Comparison of ENCODE assay signal across 9 cellular contexts in genomic region chr1:7117599-7118281, GRCh38.
DNase-seq lines count a peak whose midpoint lies in the region; ATAC-seq, FAIRE-seq and TF ChIP-seq lines count a peak whose summit lies in the region.
"Had no signal": no experiment of that assay in that cellular context is flagged by ENCODE, and none has a peak within 500 bp of the region (broad histone marks: within the 10 kb centered on the region; RNA-seq: fewer than 3 reads in every experiment).

No MANE protein-coding gene starts in this region.

- H4K20me1 ChIP-seq in K562 (replicated peaks; ENCODE audit: control insufficient read depth, insufficient read depth, low read length): no peaks in the 10 kb centered on the region; the same call in none of the 2 replicates

- peaks cover 2 to 36% of the 10 kb centered on the region in 2 experiments; a peak in 4 of 5 replicates for H3K27me3 ChIP-seq in K562 (ENCODE audit: control insufficient read depth in 2 of 2, insufficient read depth in 2 of 2, low read length in 2 of 2)
- H3K27me3 ChIP-seq in liver (ENCODE audit: control insufficient read depth in 4 of 4, insufficient read depth in 4 of 4, low read length in 3 of 4): no peaks in the 10 kb centered on the region
- peaks cover 0 to 6% (median 0%) of the 10 kb centered on the region in 7 donors for H3K27me3 ChIP-seq in spleen (replicated peaks in 1 of 7)

- H3K9me3 ChIP-seq in K562 (replicated peaks; ENCODE audit: control insufficient read depth, insufficient read depth, low read depth, low read length): no peaks in the 10 kb centered on the region; the same call in 1 of the 2 replicates
- H3K9me3 ChIP-seq in liver (ENCODE audit: control insufficient read depth in 4 of 4, low read length in 3 of 4): no peaks in the 10 kb centered on the region
- H3K9me3 ChIP-seq in spleen: peaks cover 0 to 12% (median 0%) of the 10 kb centered on the region in 8 donors

- peaks cover 2% of the 10 kb centered on the region for H3K9me3 Mint-ChIP-seq in Calu3 (ENCODE audit: low read depth, unreplicated experiment)
- peaks cover 4% of the 10 kb centered on the region for H3K9me3 Mint-ChIP-seq in activated naive CD8-positive, alpha-beta T cell treated with anti-CD3 and anti-CD28 coated beads for 36 hours
- H3K9me3 Mint-ChIP-seq in activated CD4-positive, alpha-beta memory T cell treated with anti-CD3 and anti-CD28 coated beads for 36 hours: peaks cover 5% of the 10 kb centered on the region

- H2AFZ ChIP-seq in K562 (ENCODE audit: low read depth, low read length): no peak overlapping the region

- TF ChIP-seq RAD21 in K562 (CRISPR knock-in tag; conservative IDR thresholded peaks at IDR 0.05 in 1 of 2, IDR thresholded peaks at IDR 0.05 in 1 of 2): no peak; a peak in 1 of 4 replicates
- peak; percentile 6 to 48 for TF ChIP-seq RAD21 in liver (IDR thresholded peaks at IDR 0.05)

- TF ChIP-seq POLR2A in K562 (conservative IDR thresholded peaks at IDR 0.05) (no peak), spleen (IDR thresholded peaks at IDR 0.05) (no peak)

- H3K36me3 Mint-ChIP-seq in Calu3 (ENCODE audit: insufficient read depth, unreplicated experiment): no peaks in the 10 kb centered on the region
- no peaks in the 10 kb centered on the region for H3K36me3 Mint-ChIP-seq in activated naive CD8-positive, alpha-beta T cell treated with anti-CD3 and anti-CD28 coated beads for 36 hours
- no peaks in the 10 kb centered on the region for H3K36me3 Mint-ChIP-seq in activated CD4-positive, alpha-beta memory T cell treated with anti-CD3 and anti-CD28 coated beads for 36 hours
- H3K36me3 Mint-ChIP-seq: activated naive CD8-positive, alpha-beta T cell treated with anti-CD3 and anti-CD28 coated beads, Interleukin-2, amount 10 ng/mL, durations not matched to agents 7 days and 5 days had no signal

- H3K27ac ChIP-seq in K562 (ENCODE audit: extremely low read depth, low read depth, low read length) (no peak overlapping the region), liver (ENCODE audit: low read depth in 1 of 2, low read length in 2 of 2) (no peak overlapping the region), spleen (peak overlapping the region in 1 of 8 donors; percentile 38)

- DNase-seq in Calu3: peak; percentile 71
- peak; percentile 36 for DNase-seq in NAMALWA (ENCODE audit: low spot score)
- DNase-seq in K562 (ENCODE audit: extremely low read depth in 1 of 4, low spot score in 3 of 4): peak in 2 of 4 experiments; percentile 13 to 19
- no peak for DNase-seq in activated naive CD8-positive, alpha-beta T cell treated with anti-CD3 and anti-CD28 coated beads for 36 hours
- DNase-seq in activated CD4-positive, alpha-beta memory T cell treated with anti-CD3 and anti-CD28 coated beads for 36 hours: no peak
- no peak for DNase-seq in LoVo (ENCODE audit: low spot score)
- no peak for DNase-seq in spleen
- DNase-seq: activated naive CD8-positive, alpha-beta T cell treated with anti-CD3 and anti-CD28 coated beads, Interleukin-2, amount 10 ng/mL, durations not matched to agents 7 days and 5 days had no signal

- FAIRE-seq in K562 (lab: Jason Lieb, UNC): no peak

- H3K4me1 Mint-ChIP-seq in Calu3 (ENCODE audit: low read depth, unreplicated experiment): peaks cover 17% of the 10 kb centered on the region
- no peaks in the 10 kb centered on the region for H3K4me1 Mint-ChIP-seq in activated naive CD8-positive, alpha-beta T cell treated with anti-CD3 and anti-CD28 coated beads for 36 hours
- no peaks in the 10 kb centered on the region for H3K4me1 Mint-ChIP-seq in activated CD4-positive, alpha-beta memory T cell treated with anti-CD3 and anti-CD28 coated beads for 36 hours (ENCODE audit: low read depth)
- H3K4me1 Mint-ChIP-seq: activated naive CD8-positive, alpha-beta T cell treated with anti-CD3 and anti-CD28 coated beads, Interleukin-2, amount 10 ng/mL, durations not matched to agents 7 days and 5 days had no signal

- peaks cover 4% of the 10 kb centered on the region for H3K9me1 ChIP-seq in K562 (ENCODE audit: control insufficient read depth, insufficient read depth, low read length)

- BruUV-seq in Calu3 (replicated peaks; lab: Mats Ljungman, UMichigan): no TSS peak
- no TSS peak for BruUV-seq in K562 (replicated peaks; lab: Mats Ljungman, UMichigan)

- TF ChIP-seq CTCF in Calu3 (IDR thresholded peaks at IDR 0.05; ENCODE audit: unreplicated experiment): no peak
- peak; percentile 32 to 66 (median 37); a peak in 4 of 6 replicates for TF ChIP-seq CTCF in K562 (IDR thresholded peaks at IDR 0.05 in 2 of 3, conservative IDR thresholded peaks at IDR 0.05 in 1 of 3; ENCODE audit: insufficient read depth in 2 of 3, low read depth in 1 of 3, low read length in 3 of 3)
- TF ChIP-seq CTCF in liver (IDR thresholded peaks at IDR 0.05; ENCODE audit: low read depth, low read length, missing input control): peak; percentile 7
- peak in 1 of 11 experiments; percentile 25 for TF ChIP-seq CTCF in spleen (IDR thresholded peaks at IDR 0.05 in 8 of 11, conservative IDR thresholded peaks at IDR 0.05 in 3 of 11)

- peaks cover 7% of the 10 kb centered on the region for H3K27me3 Mint-ChIP-seq in Calu3 (ENCODE audit: unreplicated experiment)
- no peaks in the 10 kb centered on the region for H3K27me3 Mint-ChIP-seq in activated naive CD8-positive, alpha-beta T cell treated with anti-CD3 and anti-CD28 coated beads for 36 hours
- peaks cover 4% of the 10 kb centered on the region for H3K27me3 Mint-ChIP-seq in activated CD4-positive, alpha-beta memory T cell treated with anti-CD3 and anti-CD28 coated beads for 36 hours
- H3K27me3 Mint-ChIP-seq: activated naive CD8-positive, alpha-beta T cell treated with anti-CD3 and anti-CD28 coated beads, Interleukin-2, amount 10 ng/mL, durations not matched to agents 7 days and 5 days had no signal

- H3K4me3 Mint-ChIP-seq in Calu3 (ENCODE audit: low read depth, unreplicated experiment): peak overlapping the region; percentile 69
- no peak overlapping the region for H3K4me3 Mint-ChIP-seq in activated naive CD8-positive, alpha-beta T cell treated with anti-CD3 and anti-CD28 coated beads for 36 hours
- no peak overlapping the region for H3K4me3 Mint-ChIP-seq in activated CD4-positive, alpha-beta memory T cell treated with anti-CD3 and anti-CD28 coated beads for 36 hours
- H3K4me3 Mint-ChIP-seq: activated naive CD8-positive, alpha-beta T cell treated with anti-CD3 and anti-CD28 coated beads, Interleukin-2, amount 10 ng/mL, durations not matched to agents 7 days and 5 days had no signal

- 1% methylated on average over 11 of the region's 11 CpGs for WGBS in K562 (ENCODE audit: insufficient coverage, low coverage, missing lambda C conversion rate)
- 51% methylated on average over 11 of the region's 11 CpGs for WGBS in liver
- 46 to 53% (median 52%) methylated on average over 8 to 11 of the region's 11 CpGs for WGBS in spleen, 5 donors

- no peaks in the 10 kb centered on the region for H3K4me1 ChIP-seq in K562 (replicated peaks in 1 of 2; ENCODE audit: control insufficient read depth in 2 of 2, insufficient read depth in 2 of 2, low read length in 2 of 2)
- peaks cover 2 to 18% (median 9%) of the 10 kb centered on the region in 4 donors for H3K4me1 ChIP-seq in liver (ENCODE audit: control insufficient read depth in 4 of 4, insufficient read depth in 4 of 4, low read length in 3 of 4)
- H3K4me1 ChIP-seq in spleen: no peaks in the 10 kb centered on the region

- CTCF ChIA-PET in Calu3 (lab: Charles Lee) (interaction anchor here (0.6 to 1.4 kb wide), 4 partner anchors 32 to 671 kb away, joined by 3 to 7 read pairs (median 5); no protein-coding TSS in a partner anchor), K562 (lab: Yijun Ruan, JAX; ENCODE audit: low intra/inter-chr PET ratio) (no interaction called here)
- CTCF ChIA-PET in activated CD4-positive, alpha-beta memory T cell treated with anti-CD3 and anti-CD28 coated beads for 36 hours (lab: Charles Lee): no interaction called here

- in situ Hi-C loops in K562 (cut with MboI): no loop called here

- intact Hi-C loops in Calu3 (cut with micrococcal nuclease; ENCODE audit: unreplicated experiment) (no loop called here), K562 (cut with micrococcal nuclease) (no loop called here), spleen (cut with DNase I; ENCODE audit: low total_unique reads) (no loop called here)
- intact Hi-C loops in activated CD4-positive, alpha-beta memory T cell treated with anti-CD3 and anti-CD28 coated beads for 36 hours (cut with micrococcal nuclease): no loop called here

- H3K4me2 ChIP-seq in K562 (ENCODE audit: insufficient read depth, low read length): no peak overlapping the region

- no peaks in the 10 kb centered on the region for H3K79me2 ChIP-seq in K562 (ENCODE audit: control insufficient read depth, insufficient read depth, low read length)

- H3K36me3 ChIP-seq in K562 (ENCODE audit: control insufficient read depth, insufficient read depth, low read length) (no peaks in the 10 kb centered on the region), liver (ENCODE audit: control insufficient read depth in 4 of 4, insufficient read depth in 3 of 4, low read depth in 1 of 4, low read length in 3 of 4) (peaks cover 0 to 1% (median 0%) of the 10 kb centered on the region in 4 donors), spleen (no peaks in the 10 kb centered on the region)

- no peak for TF ChIP-seq EP300 in K562 (IDR thresholded peaks at IDR 0.05; ENCODE audit: low read length)

- H3K4me3 ChIP-seq in K562: no peak overlapping the region
- H3K4me3 ChIP-seq in liver (ENCODE audit: low read depth in 1 of 3, low read length in 3 of 3): no peak overlapping the region
- no peak overlapping the region for H3K4me3 ChIP-seq in spleen

- peak; percentile 97 for ATAC-seq in K562

- H3K9ac ChIP-seq in K562 (ENCODE audit: insufficient read depth in 1 of 2, low read depth in 2 of 2, low read length in 2 of 2) (no peak overlapping the region), liver (ENCODE audit: low read depth in 1 of 2, low read length in 2 of 2) (no peak overlapping the region)

- H3K27ac Mint-ChIP-seq in Calu3 (ENCODE audit: unreplicated experiment): peak overlapping the region; percentile 93
- H3K27ac Mint-ChIP-seq in activated naive CD8-positive, alpha-beta T cell treated with anti-CD3 and anti-CD28 coated beads for 36 hours: no peak overlapping the region
- no peak overlapping the region for H3K27ac Mint-ChIP-seq in activated CD4-positive, alpha-beta memory T cell treated with anti-CD3 and anti-CD28 coated beads for 36 hours
- H3K27ac Mint-ChIP-seq: activated naive CD8-positive, alpha-beta T cell treated with anti-CD3 and anti-CD28 coated beads, Interleukin-2, amount 10 ng/mL, durations not matched to agents 7 days and 5 days had no signal

- POLR2A ChIA-PET in K562 (lab: Yijun Ruan, JAX): interaction anchor here (0.9 kb wide), 1 partner anchor 20 kb away, joined by 3 read pairs; no protein-coding TSS in a partner anchor
- POLR2A ChIA-PET in activated CD4-positive, alpha-beta memory T cell treated with anti-CD3 and anti-CD28 coated beads for 36 hours (lab: Charles Lee): no interaction called here

TF ChIP-seq in liver, 16 proteins besides CTCF, POLR2A, EP300 and RAD21 (continues in another document):
- TF ChIP-seq FOXA1 (IDR thresholded peaks at IDR 0.05) (no peak), HNF4G (IDR thresholded peaks at IDR 0.05) (no peak), HNF4A (conservative IDR thresholded peaks at IDR 0.05) (no peak), GABPA (IDR thresholded peaks at IDR 0.05 in 1 of 2, conservative IDR thresholded peaks at IDR 0.05 in 1 of 2) (no peak), YY1 (IDR thresholded peaks at IDR 0.05) (no peak)

Comparison
In these comparisons a context has a peak if more than half of its experiments do, and no peak if none do; other contexts are left out.
1. DNase-seq: peak in Calu3 (single experiment) and NAMALWA (single experiment); none in activated naive CD8-positive, alpha-beta T cell treated with anti-CD3 and anti-CD28 coated beads for 36 hours (single experiment), activated CD4-positive, alpha-beta memory T cell treated with anti-CD3 and anti-CD28 coated beads for 36 hours (single experiment), LoVo (single experiment) and spleen (single experiment).